8 cellular contexts compared by ENCODE assay signal in the genomic region with DNA sequence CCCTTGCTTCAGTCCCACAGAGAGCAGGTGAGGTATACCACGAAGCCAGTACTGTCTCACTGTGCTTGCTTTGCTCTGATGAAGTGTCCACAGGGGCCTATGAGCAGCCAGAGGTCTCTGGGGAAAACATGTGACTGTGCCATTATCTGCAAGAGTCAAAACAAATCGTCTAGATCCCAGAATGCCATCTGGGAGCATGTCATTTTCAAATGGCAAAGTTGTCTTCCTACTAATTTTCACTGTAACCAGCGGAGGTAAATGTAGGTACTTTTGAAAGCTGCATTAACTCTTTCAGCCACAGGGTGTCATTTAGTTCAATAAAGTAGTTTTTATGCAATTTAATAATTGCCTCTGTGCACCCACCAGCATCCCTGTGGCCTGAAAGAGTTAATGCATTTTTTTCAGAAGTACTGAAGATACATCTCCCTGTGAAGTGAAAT.
DNase-seq lines count a peak whose midpoint lies in the region; ATAC-seq and TF ChIP-seq lines count a peak whose summit lies in the region.

No MANE protein-coding gene starts in this region.

- H3K9me3 Mint-ChIP-seq in neural progenitor cell: no peaks in the 10 kb centered on the region

- peak; percentile 37 for ATAC-seq in HG02678 (IDR thresholded peaks at IDR 0.05; ENCODE audit: unreplicated experiment)
- ATAC-seq in body of pancreas: no peak
- ATAC-seq in left lobe of liver: no peak

- no peak for TF ChIP-seq POLR2A in body of pancreas (IDR thresholded peaks at IDR 0.05)

- H3F3A ChIP-seq in neural progenitor cell (ENCODE audit: low read depth): peaks cover 8% of the 10 kb centered on the region

- H3K4me3 Mint-ChIP-seq in neural progenitor cell: no peak overlapping the region

- no peak overlapping the region for H3K4me3 ChIP-seq in OCI-LY3 (ENCODE audit: low read length)
- H3K4me3 ChIP-seq in neural progenitor cell: no peak overlapping the region
- H3K4me3 ChIP-seq in body of pancreas: no peak overlapping the region

- H3K27ac Mint-ChIP-seq in neural progenitor cell: peak overlapping the region; percentile 48

- H2AFZ ChIP-seq in OCI-LY3 (ENCODE audit: low read depth, low read length) (no peak overlapping the region), neural progenitor cell (replicated peaks) (peak overlapping the region; percentile 32)

- TF ChIP-seq CTCF in OCI-LY3 (IDR thresholded peaks at IDR 0.05; ENCODE audit: low read depth, low read length) (peak; percentile 45), neural progenitor cell (IDR thresholded peaks at IDR 0.05) (peak; percentile 25), body of pancreas (IDR thresholded peaks at IDR 0.05) (no peak)

- H3K4me1 ChIP-seq in OCI-LY3 (ENCODE audit: low read length) (peaks cover 88% of the 10 kb centered on the region), neural progenitor cell (peaks cover 18% of the 10 kb centered on the region), body of pancreas (no peaks in the 10 kb centered on the region)

- H3K9me3 ChIP-seq in OCI-LY3 (ENCODE audit: insufficient read depth, low read length) (no peaks in the 10 kb centered on the region), neural progenitor cell (ENCODE audit: low read depth) (no peaks in the 10 kb centered on the region), body of pancreas (no peaks in the 10 kb centered on the region)

- peaks cover 42% of the 10 kb centered on the region for H3K4me1 Mint-ChIP-seq in neural progenitor cell

- H3K79me2 ChIP-seq in OCI-LY3 (ENCODE audit: low read length) (peaks cover 92% of the 10 kb centered on the region), neural progenitor cell (ENCODE audit: low read depth) (no peaks in the 10 kb centered on the region)

- DNase-seq in NCI-H2227 (lab: John Stamatoyannopoulos, UW; ENCODE audit: unreplicated experiment) (peak; percentile 68), NCI-H2227 treated with DMSO at 0.1 percent for 48 hours (lab: John Stamatoyannopoulos, UW) (no peak), neural progenitor cell (ENCODE audit: low spot score) (no peak), body of pancreas (no peak), left lobe of liver (ENCODE audit: low spot score) (no peak), posterior vena cava (ENCODE audit: low spot score) (no peak)

- H3K9ac ChIP-seq in OCI-LY3 (ENCODE audit: low read length) (peak overlapping the region; percentile 2; the same call in 1 of the 2 replicates), neural progenitor cell (no peak overlapping the region)

- peaks cover 39% of the 10 kb centered on the region for H3K36me3 Mint-ChIP-seq in neural progenitor cell

- 41 to 44% methylated on average over 3 of the region's 3 CpGs for WGBS in body of pancreas, 2 donors

- no peaks in the 10 kb centered on the region for H3K27me3 ChIP-seq in OCI-LY3 (ENCODE audit: low read depth, low read length)
- H3K27me3 ChIP-seq in neural progenitor cell: no peaks in the 10 kb centered on the region
- peaks cover 0 to 6% of the 10 kb centered on the region in 2 donors for H3K27me3 ChIP-seq in body of pancreas

- H3K27me3 Mint-ChIP-seq in neural progenitor cell (ENCODE audit: insufficient read depth, low read depth): no peaks in the 10 kb centered on the region

- H4K20me1 ChIP-seq in OCI-LY3 (ENCODE audit: insufficient read depth, low read length) (peaks cover 6% of the 10 kb centered on the region; the same call in 1 of the 2 replicates), neural progenitor cell (ENCODE audit: low read depth) (no peaks in the 10 kb centered on the region)

- intact Hi-C loops in body of pancreas (cut with DNase I): no loop called here
- intact Hi-C loops in posterior vena cava (cut with DNase I): no loop called here

- H3K27ac ChIP-seq in OCI-LY3 (ENCODE audit: low read length) (peak overlapping the region; percentile 45), neural progenitor cell (no peak overlapping the region), body of pancreas (no peak overlapping the region)

- H3K36me3 ChIP-seq in OCI-LY3 (replicated peaks; ENCODE audit: low read depth, low read length) (peaks cover 52% of the 10 kb centered on the region), neural progenitor cell (no peaks in the 10 kb centered on the region), body of pancreas (replicated peaks in 1 of 2; ENCODE audit: insufficient read depth in 1 of 2, low read depth in 2 of 2) (no peaks in the 10 kb centered on the region)

- H3K4me2 ChIP-seq in OCI-LY3 (ENCODE audit: low read length) (peak overlapping the region; percentile 20), neural progenitor cell (no peak overlapping the region)

Comparison
In these comparisons a context has a peak if more than half of its experiments do, and no peak if none do; other contexts are left out.
1. CTCF ChIP-seq: peak in OCI-LY3 (single experiment) and neural progenitor cell (single experiment); none in body of pancreas (0 of 7).